Comparison of ENCODE assay signal across 9 cellular contexts in the genomic region with DNA sequence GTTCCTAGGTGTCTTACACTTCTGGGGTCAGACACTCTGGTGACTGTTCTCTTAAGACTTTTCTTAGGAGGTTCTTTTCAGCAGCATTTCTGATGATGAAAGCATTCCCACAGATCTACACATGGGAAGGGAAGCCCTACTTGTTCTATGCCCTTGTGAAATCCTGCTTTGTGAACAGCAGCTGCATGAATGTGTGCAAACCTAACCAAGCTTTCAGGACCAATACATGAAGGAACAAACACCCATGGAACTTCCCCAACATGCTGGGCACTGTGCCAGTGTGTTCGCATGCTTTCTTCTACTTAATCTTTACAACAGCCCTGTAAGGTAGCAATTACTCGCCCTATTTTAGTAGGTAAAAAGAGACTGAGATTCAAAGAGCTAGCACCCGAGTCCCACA.
DNase-seq lines count a peak whose midpoint lies in the region; ATAC-seq and TF ChIP-seq lines count a peak whose summit lies in the region.
"Had no signal": no experiment of that assay in that cellular context is flagged by ENCODE, and none has a peak within 500 bp of the region (broad histone marks: within the 10 kb centered on the region; RNA-seq: fewer than 3 reads in every experiment).

No MANE protein-coding gene starts in this region.

- H3K4me1 Mint-ChIP-seq in type B pancreatic cell (ENCODE audit: unreplicated experiment) = no peaks in the 10 kb centered on the region
- H3K4me1 Mint-ChIP-seq: immature natural killer cell had no signal

- peaks cover 11% of the 10 kb centered on the region for H3K9me3 Mint-ChIP-seq in type B pancreatic cell

- WGBS in right cardiac atrium = 60% methylated on average over 3 of the region's 3 CpGs
- 45% methylated on average over 3 of the region's 3 CpGs for WGBS in suprapubic skin

- no peak overlapping the region for H3K27ac ChIP-seq in right cardiac atrium (ENCODE audit: low read length)
- peak overlapping the region; percentile 40 for H3K27ac ChIP-seq in suprapubic skin

- intact Hi-C loops in right cardiac atrium (cut with DNase I) = no loop called here

- no peak overlapping the region for H3K4me3 Mint-ChIP-seq in type B pancreatic cell
- H3K4me3 Mint-ChIP-seq: HFFc6, immature natural killer cell had no signal

- H3K27ac Mint-ChIP-seq in type B pancreatic cell = no peak overlapping the region
- H3K27ac Mint-ChIP-seq: HFFc6, immature natural killer cell had no signal

- H3K4me1 ChIP-seq in right cardiac atrium (ENCODE audit: control insufficient read depth, insufficient read depth, low read length) (peaks cover 2% of the 10 kb centered on the region), suprapubic skin (peaks cover 18% of the 10 kb centered on the region)

- H3K36me3 Mint-ChIP-seq in type B pancreatic cell = no peaks in the 10 kb centered on the region
- H3K36me3 Mint-ChIP-seq: immature natural killer cell had no signal

- H3K4me3 ChIP-seq in right cardiac atrium (ENCODE audit: low read length) = no peak overlapping the region
- H3K4me3 ChIP-seq in suprapubic skin = no peak overlapping the region

- TF ChIP-seq POLR2A in suprapubic skin (IDR thresholded peaks at IDR 0.05) = no peak

- TF ChIP-seq CTCF in suprapubic skin (IDR thresholded peaks at IDR 0.05) (no peak), type B pancreatic cell (conservative IDR thresholded peaks at IDR 0.05) (no peak)

- no peaks in the 10 kb centered on the region for H3K27me3 ChIP-seq in right cardiac atrium (ENCODE audit: control insufficient read depth, insufficient read depth)
- no peaks in the 10 kb centered on the region for H3K27me3 ChIP-seq in suprapubic skin

- peak; percentile 25 to 45 for ATAC-seq in right cardiac atrium
- ATAC-seq in HG02642 (IDR thresholded peaks at IDR 0.05; ENCODE audit: poor library complexity, unreplicated experiment) = no peak

- TF ChIP-seq EP300 in suprapubic skin (IDR thresholded peaks at IDR 0.05) = no peak

- H3K9me3 ChIP-seq in right cardiac atrium (ENCODE audit: control insufficient read depth, low read length) = no peaks in the 10 kb centered on the region
- no peaks in the 10 kb centered on the region for H3K9me3 ChIP-seq in suprapubic skin

- H3K36me3 ChIP-seq in suprapubic skin = no peaks in the 10 kb centered on the region

- peak; percentile 8 for DNase-seq in NCI-H1092 (lab: John Stamatoyannopoulos, UW)
- peak; percentile 52 for DNase-seq in astrocyte of the hippocampus (ENCODE audit: low read depth, low spot score)
- DNase-seq in right cardiac atrium = peak; percentile 58 to 88 (median 82)
- peak in 1 of 2 donors; percentile 77 for DNase-seq in suprapubic skin (ENCODE audit: low spot score in 2 of 2)
- DNase-seq in SHP77 (lab: John Stamatoyannopoulos, UW) = no peak
- DNase-seq in type B pancreatic cell (ENCODE audit: extremely low spot score, unreplicated experiment) = no peak
- DNase-seq: HFFc6, immature natural killer cell had no signal

- peaks cover 3% of the 10 kb centered on the region for H3K27me3 Mint-ChIP-seq in type B pancreatic cell

Comparison
In these comparisons a context has a peak if more than half of its experiments do, and no peak if none do; other contexts are left out.
1. DNase-seq: peak in NCI-H1092 (single experiment), astrocyte of the hippocampus (single experiment) and right cardiac atrium (3 of 3); none in SHP77 (0 of 2) and type B pancreatic cell (single experiment).